Comparison of ENCODE assay signal across 23 cellular contexts in the genomic region with DNA sequence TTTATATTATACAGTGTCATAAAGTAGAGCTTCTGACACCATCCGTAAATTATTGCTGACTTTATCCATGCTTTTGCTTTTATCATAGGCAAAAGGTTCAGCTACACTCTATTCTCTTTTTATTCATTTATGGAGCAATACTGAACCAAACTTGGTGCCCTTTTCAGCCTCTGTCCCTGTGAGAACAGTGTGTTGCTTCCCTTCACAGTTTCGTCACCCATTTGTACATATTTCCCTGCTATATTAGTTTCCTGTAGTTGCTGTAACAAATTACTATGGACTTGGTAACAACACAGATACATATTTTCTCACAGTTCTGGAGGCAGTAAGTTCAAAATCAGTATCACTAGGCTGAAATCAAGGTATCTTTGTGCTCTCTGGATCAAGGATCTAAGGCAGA. TPM values are rescaled to one million over a fixed set of nuclear protein-coding genes. Genes with fewer than 3 reads are reported as not detected.
DNase-seq lines count a peak whose midpoint lies in the region; ATAC-seq and TF ChIP-seq lines count a peak whose summit lies in the region.
"Had no signal": no experiment of that assay in that cellular context is flagged by ENCODE, and none has a peak within 500 bp of the region (broad histone marks: within the 10 kb centered on the region; RNA-seq: fewer than 3 reads in every experiment).

No MANE protein-coding gene starts in this region.

- no peaks in the 10 kb centered on the region for H3K27me3 Mint-ChIP-seq in activated CD4-positive, alpha-beta T cell treated with anti-CD3 and anti-CD28 coated beads for 36 hours
- H3K27me3 Mint-ChIP-seq: memory B cell had no signal

- TF ChIP-seq CTCF in HL-60 (IDR thresholded peaks at IDR 0.05; ENCODE audit: insufficient read depth, low read length): no peak
- no peak for TF ChIP-seq CTCF in psoas muscle (IDR thresholded peaks at IDR 0.05)

- H3K27me3 ChIP-seq in HL-60 (ENCODE audit: insufficient read depth, poor library complexity, severe bottlenecking): no peaks in the 10 kb centered on the region
- H3K27me3 ChIP-seq in psoas muscle (ENCODE audit: insufficient read depth in 3 of 3, low read length in 2 of 3): no peaks in the 10 kb centered on the region
- H3K27me3 ChIP-seq: colonic mucosa, foreskin keratinocyte had no signal

- H3K4me3 ChIP-seq in HL-60 (replicated peaks; ENCODE audit: insufficient read depth, low read length): no peak overlapping the region
- H3K4me3 ChIP-seq in psoas muscle: no peak overlapping the region
- H3K4me3 ChIP-seq: colonic mucosa had no signal

- H3K27ac Mint-ChIP-seq in activated CD4-positive, alpha-beta T cell treated with anti-CD3 and anti-CD28 coated beads for 36 hours: peak overlapping the region; percentile 43
- H3K27ac Mint-ChIP-seq: memory B cell had no signal

- no peak overlapping the region for H3K4me3 Mint-ChIP-seq in activated CD4-positive, alpha-beta T cell treated with anti-CD3 and anti-CD28 coated beads for 36 hours
- H3K4me3 Mint-ChIP-seq: memory B cell had no signal

- H3K27ac ChIP-seq in HL-60 (replicated peaks) (peak overlapping the region; percentile 62), psoas muscle (peak overlapping the region; percentile 46)
- H3K27ac ChIP-seq: 22Rv1, colonic mucosa, foreskin keratinocyte, RWPE1 had no signal

- no peaks in the 10 kb centered on the region for H3K9me3 ChIP-seq in psoas muscle
- H3K9me3 ChIP-seq: colonic mucosa had no signal

- no peak for DNase-seq in activated CD4-positive, alpha-beta T cell treated with anti-CD3 and anti-CD28 coated beads for 36 hours
- no peak for DNase-seq in activated CD4-positive, alpha-beta T cell treated with anti-CD3 and anti-CD28 coated beads for 4 hours
- DNase-seq in HL-60 (ENCODE audit: low read depth in 1 of 2, low spot score in 1 of 2) (peak in 1 of 2 experiments; percentile 63), fibroblast of gingiva (ENCODE audit: low read depth) (peak; percentile 52), psoas muscle (no peak), SK-N-DZ (ENCODE audit: low spot score) (no peak), retina (no peak)
- DNase-seq: activated CD8-positive, alpha-beta memory T cell treated with anti-CD3 and anti-CD28 coated beads for 24 hours; activated gamma-delta T cell treated with Interleukin-2 at 50 U/mL for 16 hours; amygdala; colonic mucosa; foreskin keratinocyte; IMR-90; NCI-H1694 treated with DMSO at 0.1 percent for 48 hours; NCI-H510A; nucleus accumbens; small intestine; stimulated activated CD4-positive, alpha-beta T cell treated with anti-CD3 and anti-CD28 coated beads, Interleukin-2, amount 100 ng/mL, for 24 hours; T-helper 1 cell had no signal

- peaks cover 8 to 13% of the 10 kb centered on the region in 2 donors for H3K36me3 ChIP-seq in psoas muscle (ENCODE audit: insufficient read depth in 1 of 2, low read depth in 1 of 2)
- H3K36me3 ChIP-seq: colonic mucosa had no signal

- no peak for ATAC-seq in activated CD4-positive, alpha-beta T cell treated with anti-CD3 and anti-CD28 coated beads for 36 hours
- ATAC-seq in psoas muscle (no peak), GM21526 (IDR thresholded peaks at IDR 0.05; ENCODE audit: low FRiP score, unreplicated experiment) (no peak)
- ATAC-seq: foreskin keratinocyte had no signal

- POLR2A ChIA-PET in activated CD4-positive, alpha-beta T cell treated with anti-CD3 and anti-CD28 coated beads for 36 hours (lab: Charles Lee): no interaction called here

- H3K9me3 Mint-ChIP-seq in activated CD4-positive, alpha-beta T cell treated with anti-CD3 and anti-CD28 coated beads for 36 hours (ENCODE audit: low read depth): no peaks in the 10 kb centered on the region
- H3K9me3 Mint-ChIP-seq: memory B cell had no signal

- peaks cover 22% of the 10 kb centered on the region for H3K36me3 Mint-ChIP-seq in activated CD4-positive, alpha-beta T cell treated with anti-CD3 and anti-CD28 coated beads for 36 hours (ENCODE audit: low read depth)

- CTCF ChIA-PET in activated CD4-positive, alpha-beta T cell treated with anti-CD3 and anti-CD28 coated beads for 36 hours (lab: Charles Lee): interaction anchor here (1.3 to 8.5 kb wide), 2 partner anchors 14 to 133 kb away, joined by 3 to 56 read pairs; a partner anchor contains a TSS

- peaks cover 20% of the 10 kb centered on the region for H3K4me1 ChIP-seq in psoas muscle
- H3K4me1 ChIP-seq: foreskin keratinocyte had no signal

- 80 to 83% (median 82%) methylated on average over 2 of the region's 2 CpGs for WGBS in psoas muscle, 3 donors

- H3K4me1 Mint-ChIP-seq in activated CD4-positive, alpha-beta T cell treated with anti-CD3 and anti-CD28 coated beads for 36 hours: peaks cover 28% of the 10 kb centered on the region

- intact Hi-C loops in activated CD4-positive, alpha-beta T cell treated with anti-CD3 and anti-CD28 coated beads for 36 hours (cut with DNase I, micrococcal nuclease): loop anchor here in 1 of 2 experiments (5.0 kb wide), 2 partner anchors 248 to 848 kb away; no protein-coding TSS in a partner anchor
- intact Hi-C loops in psoas muscle (cut with DNase I): loop anchor here (5.0 to 10.0 kb wide), 3 partner anchors 33 to 1594 kb away; a partner anchor contains a TSS

RNA-seq across cellular contexts. Expression of a gene that starts 2.8 kb away (rescaled TPM):
- total RNA-seq in activated CD4-positive, alpha-beta T cell treated with anti-CD3 and anti-CD28 coated beads for 36 hours: 1,000 to 10,000 TPM; 1,807 to 1,945 TPM
- total RNA-seq in psoas muscle: 100 to 1,000 TPM; 744 to 950 (median 822) TPM
- 1,000 to 10,000 TPM; 1,534 to 1,772 (median 1,709) TPM for polyA plus RNA-seq in psoas muscle
- 2,577 and 2,999 TPM in 2 replicates for polyA plus RNA-seq in SK-N-DZ (2014; cell fraction: cytosol; rRNA removed)
- polyA plus RNA-seq in SK-N-DZ (2014; cell fraction: nucleus; rRNA removed): 1,578 and 2,332 TPM in 2 replicates

RNA-seq across cellular contexts. Expression of a gene that starts 12.4 kb away (rescaled TPM):
- total RNA-seq in activated CD4-positive, alpha-beta T cell treated with anti-CD3 and anti-CD28 coated beads for 36 hours: 10 to 100 TPM; 25.1 to 26.0 TPM
- total RNA-seq in psoas muscle: 10 to 100 TPM; 10.3 to 12.6 (median 11.6) TPM
- polyA plus RNA-seq in psoas muscle: 1 to 10 TPM; 5.5 to 9.8 (median 5.9) TPM
- polyA plus RNA-seq in SK-N-DZ (2014; cell fraction: cytosol; rRNA removed): 11.2 and 14.4 TPM in 2 replicates
- 13.7 and 15.9 TPM in 2 replicates for polyA plus RNA-seq in SK-N-DZ (2014; cell fraction: nucleus; rRNA removed)

RNA-seq across cellular contexts. Expression of a gene that starts 35.1 kb away (rescaled TPM):
- total RNA-seq in activated CD4-positive, alpha-beta T cell treated with anti-CD3 and anti-CD28 coated beads for 36 hours: 10 to 100 TPM; 18.1 to 20.0 TPM
- 10 to 100 TPM in 1 of 4 donors, 1 to 10 TPM in 3; 5.9 to 12.5 (median 7.9) TPM for total RNA-seq in psoas muscle
- 1 to 10 TPM; 1.6 to 6.3 (median 1.9) TPM for polyA plus RNA-seq in psoas muscle
- 12.7 and 13.2 TPM in 2 replicates for polyA plus RNA-seq in SK-N-DZ (2014; cell fraction: cytosol; rRNA removed)
- polyA plus RNA-seq in SK-N-DZ (2014; cell fraction: nucleus; rRNA removed): 10.2 and 14.7 TPM in 2 replicates
